8 cellular contexts compared by ENCODE assay signal in the genomic region with DNA sequence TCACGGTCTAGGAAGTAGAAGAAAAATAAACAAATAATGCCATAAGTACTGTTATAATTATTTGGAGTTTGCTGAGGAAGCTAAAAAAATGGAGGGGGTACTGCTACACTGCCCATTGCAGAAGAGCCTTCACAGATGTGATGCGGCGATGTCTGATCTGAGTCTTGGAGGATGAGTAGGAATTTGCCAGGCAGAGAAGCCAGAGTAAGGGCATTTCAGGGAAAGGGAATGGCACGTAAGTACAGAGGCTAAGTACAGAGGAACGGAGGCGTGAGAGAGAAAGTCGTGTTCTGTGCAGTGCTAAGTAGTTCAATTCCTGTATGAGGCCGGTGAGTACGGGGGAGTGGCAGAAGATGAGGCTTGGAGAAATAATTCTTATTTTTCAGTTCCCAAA. TPM values are rescaled to one million over a fixed set of nuclear protein-coding genes. Genes with fewer than 3 reads are reported as not detected.
A peak's percentile ranks its signal among the peaks of the same experiment; 100 is the strongest.
DNase-seq lines count a peak whose midpoint lies in the region; ATAC-seq and TF ChIP-seq lines count a peak whose summit lies in the region.

No MANE protein-coding gene starts in this region.

- 9 to 19% (median 18%) methylated on average over 9 of the region's 9 CpGs for WGBS in spleen, 5 donors

- ATAC-seq in DND-41 (ENCODE audit: insufficient read depth, low read depth) (no peak), GM21619 (IDR thresholded peaks at IDR 0.05; ENCODE audit: unreplicated experiment) (no peak)
- peak in 1 of 2 donors; percentile 2 for ATAC-seq in activated naive CD4-positive, alpha-beta T cell treated with anti-CD3 and anti-CD28 coated beads, Interleukin-2, amount 50 U/mL, for 72 hours

- no peaks in the 10 kb centered on the region for H3K27me3 ChIP-seq in DND-41 (ENCODE audit: insufficient read depth, low read length, poor library complexity)
- H3K27me3 ChIP-seq in HUES48 (ENCODE audit: control insufficient read depth, insufficient read depth, low read length) = no peaks in the 10 kb centered on the region
- H3K27me3 ChIP-seq in spleen (replicated peaks in 1 of 7) = no peaks in the 10 kb centered on the region

- TF ChIP-seq CTCF in DND-41 (IDR thresholded peaks at IDR 0.05; ENCODE audit: borderline replicate concordance, extremely low read depth, low read length, poor library complexity, severe bottlenecking) = no peak
- TF ChIP-seq CTCF in spleen (IDR thresholded peaks at IDR 0.05 in 8 of 11, conservative IDR thresholded peaks at IDR 0.05 in 3 of 11) = no peak

- peaks cover 43% of the 10 kb centered on the region for H3K79me2 ChIP-seq in DND-41 (ENCODE audit: insufficient read depth, low read length)

- H3K9me3 ChIP-seq in DND-41 (ENCODE audit: insufficient read depth, low read length, severe bottlenecking) (no peaks in the 10 kb centered on the region), HUES48 (ENCODE audit: control insufficient read depth, insufficient read depth, low read length) (no peaks in the 10 kb centered on the region), iPS-18c (ENCODE audit: control insufficient read depth, insufficient read depth, low read length) (no peaks in the 10 kb centered on the region), spleen (no peaks in the 10 kb centered on the region)

- no peaks in the 10 kb centered on the region for H3K9me3 Mint-ChIP-seq in activated naive CD4-positive, alpha-beta T cell treated with anti-CD3 and anti-CD28 coated beads, Interleukin-2, amount 50 U/mL, for 72 hours

- peak overlapping the region; percentile 75 for H3K27ac ChIP-seq in DND-41 (ENCODE audit: low read length)
- H3K27ac ChIP-seq in HUES48 (ENCODE audit: low read depth, low read length) = no peak overlapping the region
- peak overlapping the region; percentile 55 to 100 (median 98) for H3K27ac ChIP-seq in spleen

- peaks cover 0 to 14% of the 10 kb centered on the region in 2 donors for H3K36me3 Mint-ChIP-seq in activated naive CD4-positive, alpha-beta T cell treated with anti-CD3 and anti-CD28 coated beads, Interleukin-2, amount 50 U/mL, for 72 hours

- TF ChIP-seq POLR2A in spleen (IDR thresholded peaks at IDR 0.05) = no peak

- H3K4me3 ChIP-seq in DND-41 (ENCODE audit: low read depth in 1 of 2, low read length in 2 of 2) (peak overlapping the region; percentile 35 to 94; a peak in 3 of 4 replicates), HUES48 (ENCODE audit: low read depth, low read length) (peak overlapping the region; percentile 57), iPS-18c (ENCODE audit: insufficient read depth, low read depth, low read length) (peak overlapping the region; percentile 46; the same call in 1 of the 2 replicates), spleen (peak overlapping the region; percentile 78 to 99 (median 97))

- H3K4me1 ChIP-seq in DND-41 (ENCODE audit: insufficient read depth, low read length) (peaks cover 39% of the 10 kb centered on the region), HUES48 (ENCODE audit: control insufficient read depth, insufficient read depth, low read length) (peaks cover 10% of the 10 kb centered on the region; the same call in 1 of the 2 replicates), spleen (peaks cover 29 to 62% (median 42%) of the 10 kb centered on the region in 6 donors)

- intact Hi-C loops in spleen (cut with DNase I; ENCODE audit: low total_unique reads) = no loop called here

- H3K27ac Mint-ChIP-seq in activated naive CD4-positive, alpha-beta T cell treated with anti-CD3 and anti-CD28 coated beads, Interleukin-2, amount 50 U/mL, for 72 hours = peak overlapping the region; percentile 84 to 88

- H3K9ac ChIP-seq in DND-41 (ENCODE audit: low read depth, low read length) (peak overlapping the region; percentile 97), HUES48 (ENCODE audit: low read depth, low read length) (no peak overlapping the region)

- peaks cover 35% of the 10 kb centered on the region for H4K20me1 ChIP-seq in DND-41 (ENCODE audit: insufficient read depth, low read length)

- peak overlapping the region; percentile 81 for H3K4me2 ChIP-seq in DND-41 (ENCODE audit: insufficient read depth, low read length)

- peak overlapping the region; percentile 89 for H2AFZ ChIP-seq in DND-41 (ENCODE audit: low read depth, low read length)

- H3K36me3 ChIP-seq in DND-41 (ENCODE audit: insufficient read depth, low read length) (peaks cover 11% of the 10 kb centered on the region; the same call in 1 of the 2 replicates), HUES48 (ENCODE audit: control insufficient read depth, insufficient read depth, low read length) (no peaks in the 10 kb centered on the region), spleen (no peaks in the 10 kb centered on the region)

- no peak for DNase-seq in DND-41
- DNase-seq in activated naive CD4-positive, alpha-beta T cell treated with anti-CD3 and anti-CD28 coated beads, Interleukin-2, amount 50 U/mL, for 72 hours (ENCODE audit: low spot score in 2 of 2) = no peak
- no peak for DNase-seq in spleen
- DNase-seq in NCI-H1048 (lab: John Stamatoyannopoulos, UW) = no peak
- no peak for DNase-seq in SKM-1 treated with dmso at 0.1 percent for 144 hours (lab: John Stamatoyannopoulos, UW; ENCODE audit: unreplicated experiment)

RNA-seq across cellular contexts. Expression of gene GRB2, which starts 0.7 kb away (rescaled TPM):
- 100 to 1,000 TPM; 163 to 180 TPM for total RNA-seq in activated naive CD4-positive, alpha-beta T cell treated with anti-CD3 and anti-CD28 coated beads, Interleukin-2, amount 50 U/mL, for 72 hours
- total RNA-seq in spleen = 100 to 1,000 TPM; 180 to 352 (median 238) TPM
- 100 to 1,000 TPM in 1 of 3 donors, 10 to 100 TPM in 2; 66.8 to 117 (median 85.2) TPM for polyA plus RNA-seq in spleen

RNA-seq across cellular contexts. Expression of gene TMEM94, which starts 50.2 kb away (rescaled TPM):
- total RNA-seq in activated naive CD4-positive, alpha-beta T cell treated with anti-CD3 and anti-CD28 coated beads, Interleukin-2, amount 50 U/mL, for 72 hours = 10 to 100 TPM; 64.5 to 65.2 TPM
- 100 to 1,000 TPM in 1 of 7 donors, 10 to 100 TPM in 6; 66.6 to 101 (median 94.1) TPM for total RNA-seq in spleen
- 10 to 100 TPM; 24.8 to 77.8 (median 59.5) TPM for polyA plus RNA-seq in spleen

Comparison
In these comparisons a context has a peak if more than half of its experiments do, and no peak if none do; other contexts are left out.
1. H3K4me3 ChIP-seq: peak in every context shown above with its lines; median percentile 97 in spleen; 64 in DND-41; 57 in HUES48; 46 in iPS-18c.